In the genomic region with DNA sequence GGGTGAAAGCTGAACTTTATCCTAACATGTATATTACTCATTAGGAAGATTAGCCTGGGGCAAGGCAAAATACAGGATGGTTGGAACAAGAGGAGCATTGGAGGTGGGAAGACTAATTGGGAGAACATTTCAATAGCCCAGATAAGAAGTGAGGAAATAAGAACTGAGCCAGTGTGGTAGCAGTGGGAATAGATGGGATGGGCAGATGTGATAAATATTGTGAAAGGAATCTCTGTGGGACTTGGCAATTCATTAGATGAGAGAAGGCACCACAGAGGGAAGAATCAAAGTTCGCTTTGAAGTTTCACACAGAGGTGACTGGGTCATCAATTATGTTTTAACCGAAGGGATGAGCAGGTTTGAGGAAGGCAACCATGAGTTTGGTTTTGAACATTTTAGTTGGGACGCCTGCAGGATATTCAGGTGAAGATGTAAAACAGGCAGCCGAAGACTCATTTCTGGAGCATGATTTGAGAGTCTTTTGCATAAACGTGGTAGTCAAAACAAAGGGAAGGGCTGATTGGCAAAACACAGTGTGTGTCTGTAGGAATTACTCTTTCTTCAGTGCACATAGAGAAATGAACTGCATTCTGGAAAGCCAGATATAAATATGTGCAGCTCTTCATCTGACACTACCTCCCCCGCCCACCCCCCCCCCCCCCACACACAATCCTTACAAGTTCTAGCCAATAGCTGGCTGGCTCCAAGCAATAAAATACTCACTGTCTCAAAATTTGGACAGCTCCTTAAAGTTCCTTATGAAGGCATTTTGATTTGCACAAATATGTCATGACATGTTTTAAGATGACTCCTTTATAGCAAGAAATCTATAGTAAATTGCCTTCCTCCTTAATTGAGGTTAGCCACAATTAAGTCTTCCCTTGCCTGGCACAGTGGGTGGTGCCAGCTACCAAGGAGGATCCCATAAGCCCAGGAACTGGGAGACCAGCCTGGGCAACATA, we compare ENCODE assay signal across 8 cellular contexts. TPM values are rescaled to one million over a fixed set of nuclear protein-coding genes. Genes with fewer than 3 reads are reported as not detected.
A peak's percentile ranks its signal among the peaks of the same experiment; 100 is the strongest.
DNase-seq lines count a peak whose midpoint lies in the region; ATAC-seq and TF ChIP-seq lines count a peak whose summit lies in the region.

No MANE protein-coding gene starts in this region.

- H3K36me3 ChIP-seq in psoas muscle (ENCODE audit: insufficient read depth in 1 of 2, low read depth in 1 of 2) = no peaks in the 10 kb centered on the region

- peaks cover 4% of the 10 kb centered on the region for H3K27me3 Mint-ChIP-seq in dendritic cell treated with granulocyte-macrophage colony-stimulating factor and Interleukin-4, amounts not matched to agents 40 ng/mL and 50 ng/mL, for 4 days

- H3K4me1 Mint-ChIP-seq in dendritic cell treated with granulocyte-macrophage colony-stimulating factor and Interleukin-4, amounts not matched to agents 40 ng/mL and 50 ng/mL, for 4 days (ENCODE audit: low read depth) = peaks cover 55% of the 10 kb centered on the region

- peaks cover 20% of the 10 kb centered on the region for H3K4me1 ChIP-seq in psoas muscle

- no peaks in the 10 kb centered on the region for H3K9me3 ChIP-seq in psoas muscle

- H3K36me3 Mint-ChIP-seq in dendritic cell treated with granulocyte-macrophage colony-stimulating factor and Interleukin-4, amounts not matched to agents 40 ng/mL and 50 ng/mL, for 4 days (ENCODE audit: low read depth) = peaks cover 7% of the 10 kb centered on the region

- H3K27ac ChIP-seq in 22Rv1 (peak overlapping the region; percentile 96), psoas muscle (peak overlapping the region; percentile 100)

- 42 to 59% (median 42%) methylated on average over 6 of the region's 6 CpGs for WGBS in psoas muscle, 3 donors

- H3K4me3 Mint-ChIP-seq in dendritic cell treated with granulocyte-macrophage colony-stimulating factor and Interleukin-4, amounts not matched to agents 40 ng/mL and 50 ng/mL, for 4 days = peak overlapping the region; percentile 75

- no peak for TF ChIP-seq CTCF in 22Rv1 (IDR thresholded peaks at IDR 0.05)
- TF ChIP-seq CTCF in GM12864 (IDR thresholded peaks at IDR 0.05; ENCODE audit: low read depth, low read length, missing control alignments) = no peak
- TF ChIP-seq CTCF in psoas muscle (IDR thresholded peaks at IDR 0.05) = no peak

- H3K27ac Mint-ChIP-seq in dendritic cell treated with granulocyte-macrophage colony-stimulating factor and Interleukin-4, amounts not matched to agents 40 ng/mL and 50 ng/mL, for 4 days = peak overlapping the region; percentile 75

- H3K4me3 ChIP-seq in GM12864 (ENCODE audit: low read depth, low read length) (peak overlapping the region; percentile 77), psoas muscle (peak overlapping the region; percentile 98)

- intact Hi-C loops in dendritic cell treated with granulocyte-macrophage colony-stimulating factor and Interleukin-4, amounts not matched to agents 40 ng/mL and 50 ng/mL, for 4 days (cut with micrococcal nuclease) = loop anchor here (5.0 kb wide), 2 partner anchors 70 to 1145 kb away; a partner anchor contains a TSS
- intact Hi-C loops in psoas muscle (cut with DNase I) = loop anchor here in 1 of 2 donors (5.0 kb wide), 1 partner anchor 70 kb away; no protein-coding TSS in a partner anchor

- no peaks in the 10 kb centered on the region for H3K9me3 Mint-ChIP-seq in dendritic cell treated with granulocyte-macrophage colony-stimulating factor and Interleukin-4, amounts not matched to agents 40 ng/mL and 50 ng/mL, for 4 days

- no peaks in the 10 kb centered on the region for H3K27me3 ChIP-seq in psoas muscle (ENCODE audit: insufficient read depth in 3 of 3, low read length in 2 of 3)

- DNase-seq in GM12864 (ENCODE audit: low read depth) = peak; percentile 70
- peak; percentile 72 for DNase-seq in NCI-H526 (lab: John Stamatoyannopoulos, UW)
- no peak for DNase-seq in psoas muscle
- DNase-seq in ecto neural progenitor cell (ENCODE audit: low spot score) = no peak
- no peak for DNase-seq in SIG-M5 (lab: John Stamatoyannopoulos, UW)

- ATAC-seq in psoas muscle = no peak
- no peak for ATAC-seq in GM19351 (IDR thresholded peaks at IDR 0.05; ENCODE audit: unreplicated experiment)

RNA-seq across cellular contexts. Expression of a gene that starts 1.9 kb away (rescaled TPM):
- 10 to 100 TPM; 13.9 to 50.3 (median 20.2) TPM for total RNA-seq in psoas muscle
- 10 to 100 TPM in 1 of 3 donors, 1 to 10 TPM in 2; 3.4 to 12.7 (median 9.6) TPM for polyA plus RNA-seq in psoas muscle

Comparison
In these comparisons a context has a peak if more than half of its experiments do, and no peak if none do; other contexts are left out.
1. DNase-seq: peak in GM12864 (single experiment) and NCI-H526 (2 of 2); none in psoas muscle (0 of 2), ecto neural progenitor cell (single experiment) and SIG-M5 (single experiment).